17 cellular contexts compared by ENCODE assay signal in genomic region chr21:35381743-35382310, GRCh38.
DNase-seq lines count a peak whose midpoint lies in the region; ATAC-seq, FAIRE-seq and TF ChIP-seq lines count a peak whose summit lies in the region.
"Had no signal": no experiment of that assay in that cellular context is flagged by ENCODE, and none has a peak within 500 bp of the region (broad histone marks: within the 10 kb centered on the region; RNA-seq: fewer than 3 reads in every experiment).

No MANE protein-coding gene starts in this region.

- no peak for FAIRE-seq in bronchial epithelial cell (lab: Jason Lieb, UNC)
- FAIRE-seq: GM18507 had no signal

- H3K27ac Mint-ChIP-seq in immature natural killer cell: no peak overlapping the region
- H3K27ac Mint-ChIP-seq: CD8-positive, alpha-beta memory T cell; T-helper 17 cell had no signal

- DNase-seq in NCI-H1092 treated with DMSO at 0.1 percent for 48 hours (lab: John Stamatoyannopoulos, UW) (peak; percentile 49), NCI-H1092 (lab: John Stamatoyannopoulos, UW) (no peak), NCI-H146 treated with DMSO at 0.1 percent for 48 hours (lab: John Stamatoyannopoulos, UW; ENCODE audit: unreplicated experiment) (peak; percentile 31), NCI-H526 (lab: John Stamatoyannopoulos, UW) (peak; percentile 12 to 41), bronchial epithelial cell (ENCODE audit: low read depth) (peak; percentile 65), immature natural killer cell (no peak), epidermal melanocyte (ENCODE audit: insufficient read length, low spot score) (no peak)
- DNase-seq: CD8-positive, alpha-beta memory T cell; IMR-90; NCI-H1436 treated with DMSO at 0.1 percent for 48 hours; NCI-H446 treated with DMSO at 0.1 percent for 48 hours; Peyer's patch; SHP77 treated with DMSO at 0.1 percent for 48 hours; T-helper 17 cell had no signal

- no peak overlapping the region for H3K4me3 ChIP-seq in bronchial epithelial cell (ENCODE audit: low read depth, low read length)
- H3K4me3 ChIP-seq: Peyer's patch had no signal

- TF ChIP-seq CTCF in bronchial epithelial cell (IDR thresholded peaks at IDR 0.05; ENCODE audit: insufficient read depth, low read length, severe bottlenecking): no peak

- no peak for ATAC-seq in GM19397 (IDR thresholded peaks at IDR 0.05; ENCODE audit: unreplicated experiment)
- ATAC-seq: HCT116, T-helper 17 cell had no signal

- H3K27me3 ChIP-seq in bronchial epithelial cell (ENCODE audit: control insufficient read depth, insufficient read depth, low read length): no peaks in the 10 kb centered on the region
- H3K27me3 ChIP-seq: Peyer's patch had no signal

- H3K36me3 Mint-ChIP-seq in immature natural killer cell: peaks cover 0 to 3% (median 0%) of the 10 kb centered on the region in 3 donors
- H3K36me3 Mint-ChIP-seq: CD8-positive, alpha-beta memory T cell had no signal

- H3K27me3 Mint-ChIP-seq in immature natural killer cell (ENCODE audit: low read depth in 3 of 3): peaks cover 0 to 8% (median 2%) of the 10 kb centered on the region in 3 donors

- no peak overlapping the region for H3K4me3 Mint-ChIP-seq in immature natural killer cell
- H3K4me3 Mint-ChIP-seq: CD8-positive, alpha-beta memory T cell; T-helper 17 cell had no signal

- no peaks in the 10 kb centered on the region for H3K4me1 Mint-ChIP-seq in immature natural killer cell
- H3K4me1 Mint-ChIP-seq: CD8-positive, alpha-beta memory T cell; T-helper 17 cell had no signal

- H3K9me3 Mint-ChIP-seq in immature natural killer cell: no peaks in the 10 kb centered on the region
- H3K9me3 Mint-ChIP-seq: CD8-positive, alpha-beta memory T cell had no signal

- no peaks in the 10 kb centered on the region for H3K36me3 ChIP-seq in bronchial epithelial cell (ENCODE audit: control insufficient read depth, insufficient read depth, low read length)
- H3K36me3 ChIP-seq: Peyer's patch had no signal

Comparison
In these comparisons a context has a peak if more than half of its experiments do, and no peak if none do; other contexts are left out.
1. DNase-seq: peak in NCI-H1092 treated with DMSO at 0.1 percent for 48 hours (single experiment), NCI-H146 treated with DMSO at 0.1 percent for 48 hours (single experiment), NCI-H526 (2 of 2) and bronchial epithelial cell (single experiment); none in NCI-H1092 (single experiment), immature natural killer cell (0 of 3) and epidermal melanocyte (single experiment).